ENCODE assay signal across 8 cellular contexts in the genomic region with DNA sequence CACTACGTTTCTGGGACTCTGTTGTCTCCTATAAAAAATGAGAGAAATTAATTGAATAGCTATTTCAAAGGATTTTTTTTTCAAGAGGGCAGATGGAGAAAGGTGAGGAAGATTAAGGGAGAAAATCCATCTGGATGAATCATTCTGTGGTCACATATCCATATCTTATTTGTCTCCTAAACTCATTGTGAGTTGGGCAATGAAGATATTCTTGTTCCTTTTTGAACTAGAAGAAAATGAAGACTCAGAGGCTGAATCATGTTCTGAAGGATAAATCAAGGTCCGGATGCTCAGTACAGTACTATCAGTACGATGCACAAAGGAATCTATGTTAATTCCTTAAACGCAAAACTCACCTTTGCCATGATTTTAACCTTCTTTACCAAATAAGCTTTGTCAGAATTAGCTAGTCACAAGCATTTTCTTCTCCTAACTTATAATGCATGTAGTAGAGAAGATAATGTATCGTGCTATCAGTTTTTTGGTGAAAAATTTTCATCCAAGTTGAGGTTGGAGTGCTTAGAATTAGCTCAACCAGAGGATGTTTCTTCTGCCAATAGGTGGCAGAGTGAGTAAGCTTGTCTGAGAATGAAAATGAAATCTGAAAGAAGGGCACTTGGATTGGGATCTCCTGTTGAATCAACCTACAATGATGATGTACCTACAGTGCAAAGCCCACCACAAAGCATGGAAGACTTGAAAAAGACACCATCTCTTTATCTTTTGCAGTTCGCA.
DNase-seq lines count a peak whose midpoint lies in the region; ATAC-seq, FAIRE-seq and TF ChIP-seq lines count a peak whose summit lies in the region.

No MANE protein-coding gene starts in this region.

- ATAC-seq in HG02884 (IDR thresholded peaks at IDR 0.05; ENCODE audit: unreplicated experiment) (no peak), HG03521 (IDR thresholded peaks at IDR 0.05; ENCODE audit: unreplicated experiment) (no peak), HG03469 (IDR thresholded peaks at IDR 0.05; ENCODE audit: unreplicated experiment) (no peak)

- H3K9me3 Mint-ChIP-seq in Calu3 (ENCODE audit: low read depth, unreplicated experiment): no peaks in the 10 kb centered on the region

- FAIRE-seq in HTR-8/SVneo (lab: Jason Lieb, UNC): no peak

- no peaks in the 10 kb centered on the region for H3K4me1 Mint-ChIP-seq in Calu3 (ENCODE audit: low read depth, unreplicated experiment)

- no TSS peak for BruUV-seq in Calu3 (replicated peaks; lab: Mats Ljungman, UMichigan)

- no peaks in the 10 kb centered on the region for H3K36me3 Mint-ChIP-seq in Calu3 (ENCODE audit: insufficient read depth, unreplicated experiment)

- intact Hi-C loops in Calu3 (cut with micrococcal nuclease; ENCODE audit: unreplicated experiment): loop anchor here (5.0 to 10.0 kb wide), 3 partner anchors 447 to 639 kb away; no protein-coding TSS in a partner anchor

- peak; percentile 15 for TF ChIP-seq CTCF in Calu3 (IDR thresholded peaks at IDR 0.05; ENCODE audit: unreplicated experiment)

- H3K27ac Mint-ChIP-seq in Calu3 (ENCODE audit: unreplicated experiment): no peak overlapping the region

- peak; percentile 14 for DNase-seq in Calu3
- DNase-seq in HTR-8/SVneo (ENCODE audit: insufficient read length, low spot score): peak; percentile 1
- DNase-seq in SW480 (ENCODE audit: low spot score): peak; percentile 41
- DNase-seq in kidney glomerular epithelial cell (lab: John Stamatoyannopoulos, UW): peak; percentile 30
- no peak for DNase-seq in NCI-H2227 treated with DMSO at 0.1 percent for 48 hours (lab: John Stamatoyannopoulos, UW)

- H3K4me3 Mint-ChIP-seq in Calu3 (ENCODE audit: low read depth, unreplicated experiment): no peak overlapping the region

- CTCF ChIA-PET in Calu3 (lab: Charles Lee): interaction anchor here (1.0 kb wide), 2 partner anchors 444 to 446 kb away, joined by 7 to 8 read pairs; no protein-coding TSS in a partner anchor

- no peaks in the 10 kb centered on the region for H3K27me3 Mint-ChIP-seq in Calu3 (ENCODE audit: unreplicated experiment)
